ENCODE assay signal across 13 cellular contexts in genomic region chr6:2387445-2387844, GRCh38.
"Had no signal": no experiment of that assay in that cellular context is flagged by ENCODE, and none has a peak within 500 bp of the region (broad histone marks: within the 10 kb centered on the region; RNA-seq: fewer than 3 reads in every experiment).

No MANE protein-coding gene starts in this region.

- FAIRE-seq: TTC549 had no signal

- H3K27ac Mint-ChIP-seq: nephron progenitor cell, WTC11 had no signal

- ATAC-seq: gastrocnemius medialis, left cardiac atrium, lower lobe of right lung, WTC11 had no signal

- DNase-seq: activated CD8-positive, alpha-beta memory T cell treated with anti-CD3 and anti-CD28 coated beads, Interleukin-2, amount 50 U/mL, for 48 hours; activated effector memory CD4-positive, alpha-beta T cell treated with anti-CD3 and anti-CD28 coated beads, Interleukin-2, amount 50 U/mL, for 16 hours; adrenal gland; erythroblast; gastrocnemius medialis; left cardiac atrium; lower lobe of right lung; nephron progenitor cell; occipital lobe; stimulated activated naive CD4-positive, alpha-beta T cell; transverse colon had no signal

- H3K4me1 Mint-ChIP-seq: WTC11 had no signal

- H3K4me3 Mint-ChIP-seq: nephron progenitor cell, WTC11 had no signal
